In the genomic region with DNA sequence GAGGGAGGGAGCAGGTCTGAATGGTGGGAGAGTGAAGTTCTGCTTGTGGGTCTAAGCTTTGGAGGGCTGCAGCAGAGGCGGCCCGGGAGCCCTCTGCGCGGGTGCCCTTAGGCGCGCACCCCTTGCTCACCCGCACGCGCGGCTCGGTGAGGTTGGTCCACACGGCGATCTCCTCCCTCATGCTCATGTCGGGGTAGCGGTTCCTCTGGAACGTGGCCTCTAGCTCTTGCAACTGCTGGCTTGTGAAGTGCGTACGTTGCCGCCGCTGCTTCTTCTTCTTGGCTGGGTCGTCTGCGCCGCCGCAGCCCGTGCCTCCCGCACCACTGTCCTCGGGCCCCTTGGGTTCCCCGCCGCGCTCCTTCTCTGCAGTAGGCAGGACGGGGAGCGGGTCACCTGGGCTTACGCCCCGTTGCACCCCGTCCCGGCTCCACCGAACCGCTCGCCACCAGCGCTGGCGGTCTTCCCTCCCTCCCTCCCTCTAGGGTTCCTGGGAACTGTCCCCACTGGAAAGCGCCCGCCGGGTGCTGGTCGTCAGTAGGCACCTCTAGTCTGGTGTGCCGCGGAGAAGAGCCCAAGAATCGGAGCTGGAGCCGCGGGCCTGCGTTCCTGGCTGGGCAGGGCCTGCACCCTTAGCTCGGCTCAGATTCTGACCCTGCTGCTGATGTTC, we compare ENCODE assay signal across 1 cellular context.
TF ChIP-seq lines count a peak whose summit lies in the region.

No MANE protein-coding gene starts in this region.

TF ChIP-seq in H1, 55 proteins besides CTCF, POLR2A, EP300 and RAD21:
- TF ChIP-seq ASH2L (IDR thresholded peaks at IDR 0.05; ENCODE audit: low read length): peak; percentile 80
- 0 out of 2 replicates have a peak, but pooled peaks have one; percentile 34 for TF ChIP-seq RBBP5 (IDR thresholded peaks at IDR 0.05; ENCODE audit: borderline replicate concordance, low read depth, low read length)
- TF ChIP-seq MAFK (IDR thresholded peaks at IDR 0.05; ENCODE audit: low read depth, low read length): no peak
- no peak for TF ChIP-seq SRF (IDR thresholded peaks at IDR 0.05; ENCODE audit: low read depth, low read length)
- no peak for TF ChIP-seq NANOG (IDR thresholded peaks at IDR 0.05; ENCODE audit: insufficient read depth, low read depth, low read length, poor library complexity, severe bottlenecking)
- 0 out of 2 replicates have a peak, but pooled peaks have one; percentile 34 for TF ChIP-seq SP1 (IDR thresholded peaks at IDR 0.05; ENCODE audit: low read depth, low read length)
- no peak for TF ChIP-seq RXRA (IDR thresholded peaks at IDR 0.05; ENCODE audit: insufficient read depth, low read depth, low read length)
- TF ChIP-seq SUZ12 (IDR thresholded peaks at IDR 0.05; ENCODE audit: low read length): peak; percentile 93; the same call in 1 of the 2 replicates
- TF ChIP-seq GABPA (IDR thresholded peaks at IDR 0.05; ENCODE audit: borderline replicate concordance, insufficient read depth, low read length): 0 out of 2 replicates have a peak, but pooled peaks have one; percentile 39
- TF ChIP-seq EZH2 (IDR thresholded peaks at IDR 0.05; ENCODE audit: low read depth, low read length, severe bottlenecking): peak; percentile 93
- TF ChIP-seq, protein P1, sequence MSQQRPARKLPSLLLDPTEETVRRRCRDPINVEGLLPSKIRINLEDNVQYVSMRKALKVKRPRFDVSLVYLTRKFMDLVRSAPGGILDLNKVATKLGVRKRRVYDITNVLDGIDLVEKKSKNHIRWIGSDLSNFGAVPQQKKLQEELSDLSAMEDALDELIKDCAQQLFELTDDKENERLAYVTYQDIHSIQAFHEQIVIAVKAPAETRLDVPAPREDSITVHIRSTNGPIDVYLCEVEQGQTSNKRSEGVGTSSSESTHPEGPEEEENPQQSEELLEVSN (IDR thresholded peaks at IDR 0.05): 0 out of 2 replicates have a peak, but pooled peaks have one; percentile 28
- TF ChIP-seq JUN (IDR thresholded peaks at IDR 0.05; ENCODE audit: low read depth, low read length): no peak
- no peak for TF ChIP-seq TBP (IDR thresholded peaks at IDR 0.05; ENCODE audit: low read depth, low read length)
- TF ChIP-seq, protein P2, sequence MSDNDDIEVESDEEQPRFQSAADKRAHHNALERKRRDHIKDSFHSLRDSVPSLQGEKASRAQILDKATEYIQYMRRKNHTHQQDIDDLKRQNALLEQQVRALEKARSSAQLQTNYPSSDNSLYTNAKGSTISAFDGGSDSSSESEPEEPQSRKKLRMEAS (IDR thresholded peaks at IDR 0.05): peak; percentile 49
- no peak for TF ChIP-seq KDM5A (IDR thresholded peaks at IDR 0.05; ENCODE audit: low read length)
- TF ChIP-seq CHD2 (IDR thresholded peaks at IDR 0.05; ENCODE audit: low read length): no peak
- peak in 1 of 2 experiments; percentile 77; a peak in 1 of 4 replicates for TF ChIP-seq HDAC2 (IDR thresholded peaks at IDR 0.05; ENCODE audit: borderline replicate concordance in 1 of 2, low read depth in 2 of 2, low read length in 2 of 2)
- peak; percentile 98 for TF ChIP-seq CTBP2 (IDR thresholded peaks at IDR 0.05; ENCODE audit: borderline replicate concordance, insufficient read depth, insufficient read length, low read length)
- peak; percentile 68; the same call in 1 of the 2 replicates for TF ChIP-seq EGR1 (IDR thresholded peaks at IDR 0.05; ENCODE audit: borderline replicate concordance, low read depth, low read length)
- 0 out of 2 replicates have a peak, but pooled peaks have one; percentile 48 for TF ChIP-seq TCF12 (IDR thresholded peaks at IDR 0.05; ENCODE audit: low read depth, low read length)
- peak; percentile 83 for TF ChIP-seq KDM4A (IDR thresholded peaks at IDR 0.05; ENCODE audit: low read depth, low read length, severe bottlenecking)
- TF ChIP-seq SIN3A (conservative IDR thresholded peaks at IDR 0.05 in 1 of 2, IDR thresholded peaks at IDR 0.05 in 1 of 2; ENCODE audit: low read depth in 1 of 2, low read length in 2 of 2): no peak; a peak in 1 of 4 replicates
